29 cellular contexts compared by ENCODE assay signal in genomic region chr12:100239589-100239988, GRCh38. TPM values are rescaled to one million over a fixed set of nuclear protein-coding genes. Genes with fewer than 3 reads are reported as not detected.
"Had no signal": no experiment of that assay in that cellular context is flagged by ENCODE, and none has a peak within 500 bp of the region (broad histone marks: within the 10 kb centered on the region; RNA-seq: fewer than 3 reads in every experiment).

No MANE protein-coding gene starts in this region.

- H3K4me1 ChIP-seq: testis, thyroid gland, upper lobe of left lung, upper lobe of right lung, uterus had no signal

- H3K27me3 ChIP-seq: stomach, suprapubic skin, testis, thyroid gland, tibial artery, tibial nerve, transverse colon, upper lobe of left lung, upper lobe of right lung, uterus, vagina had no signal

- H3K27me3 Mint-ChIP-seq: stimulated activated memory B cell treated with anti-CD40 and anti-IgM and Interleukin-4, amounts not matched to agents 10 μg/mL and 1 μg/mL and 100 μg/mL, for 72 hours; stimulated activated naive B cell treated with anti-CD40 and anti-IgM and Interleukin-4, amounts not matched to agents 10 μg/mL and 1 μg/mL and 100 μg/mL, for 72 hours; stimulated activated naive CD8-positive, alpha-beta T cell treated with anti-CD3 and anti-CD28 coated beads, Interleukin-15, amount 100 ng/mL, for 72 hours; stimulated activated naive CD8-positive, alpha-beta T cell treated with anti-CD3 and anti-CD28 coated beads, Interleukin-15, Interleukin-2, amounts not matched to agents 100 ng/mL and 50 ng/mL, for 24 hours; type B pancreatic cell had no signal

- FAIRE-seq: urothelium cell line had no signal

- H3K4me3 Mint-ChIP-seq: stimulated activated effector memory CD8-positive, alpha-beta T cell treated with anti-CD3 and anti-CD28 coated beads, Interleukin-12 subunit alpha, Interleukin-12 subunit beta, amount 100 ng/mL, for 72 hours; stimulated activated memory B cell treated with anti-CD40 and anti-IgM and Interleukin-4, amounts not matched to agents 10 μg/mL and 1 μg/mL and 100 μg/mL, for 72 hours; stimulated activated naive B cell treated with anti-CD40 and anti-IgM and Interleukin-4, amounts not matched to agents 10 μg/mL and 1 μg/mL and 100 μg/mL, for 72 hours; stimulated activated naive CD8-positive, alpha-beta T cell treated with anti-CD3 and anti-CD28 coated beads, Interleukin-15, amount 100 ng/mL, for 72 hours; stimulated activated naive CD8-positive, alpha-beta T cell treated with anti-CD3 and anti-CD28 coated beads, Interleukin-15, Interleukin-2, amounts not matched to agents 100 ng/mL and 50 ng/mL, for 24 hours; type B pancreatic cell had no signal

- H3K4me1 Mint-ChIP-seq: stimulated activated effector memory CD8-positive, alpha-beta T cell treated with anti-CD3 and anti-CD28 coated beads, Interleukin-12 subunit alpha, Interleukin-12 subunit beta, amount 100 ng/mL, for 72 hours; stimulated activated memory B cell treated with anti-CD40 and anti-IgM and Interleukin-4, amounts not matched to agents 10 μg/mL and 1 μg/mL and 100 μg/mL, for 72 hours; stimulated activated naive B cell treated with anti-CD40 and anti-IgM and Interleukin-4, amounts not matched to agents 10 μg/mL and 1 μg/mL and 100 μg/mL, for 72 hours; stimulated activated naive CD8-positive, alpha-beta T cell treated with anti-CD3 and anti-CD28 coated beads, Interleukin-15, amount 100 ng/mL, for 72 hours had no signal

- H3K9me3 Mint-ChIP-seq: stimulated activated effector memory CD8-positive, alpha-beta T cell treated with anti-CD3 and anti-CD28 coated beads, Interleukin-12 subunit alpha, Interleukin-12 subunit beta, amount 100 ng/mL, for 72 hours; stimulated activated memory B cell treated with anti-CD40 and anti-IgM and Interleukin-4, amounts not matched to agents 10 μg/mL and 1 μg/mL and 100 μg/mL, for 72 hours; stimulated activated naive B cell treated with anti-CD40 and anti-IgM and Interleukin-4, amounts not matched to agents 10 μg/mL and 1 μg/mL and 100 μg/mL, for 72 hours; stimulated activated naive CD8-positive, alpha-beta T cell treated with anti-CD3 and anti-CD28 coated beads, Interleukin-15, amount 100 ng/mL, for 72 hours; stimulated activated naive CD8-positive, alpha-beta T cell treated with anti-CD3 and anti-CD28 coated beads, Interleukin-15, Interleukin-2, amounts not matched to agents 100 ng/mL and 50 ng/mL, for 24 hours had no signal

- H3K27ac ChIP-seq: stomach, suprapubic skin, testis, thoracic aorta, thyroid gland, tibial artery, tibial nerve, transverse colon, upper lobe of left lung, upper lobe of right lung, uterus, vagina had no signal

- H3K9me3 ChIP-seq: stomach, suprapubic skin, testis, thoracic aorta, thyroid gland, tibial artery, tibial nerve, transverse colon, upper lobe of left lung, upper lobe of right lung, uterus, vagina had no signal

- H3K36me3 ChIP-seq: stomach, suprapubic skin, thoracic aorta, thyroid gland, tibial artery, tibial nerve, transverse colon, upper lobe of left lung, upper lobe of right lung, uterus, vagina had no signal

- ATAC-seq: stimulated activated effector memory CD8-positive, alpha-beta T cell treated with anti-CD3 and anti-CD28 coated beads, Interleukin-12 subunit alpha, Interleukin-12 subunit beta, amount 100 ng/mL, for 72 hours; stimulated activated memory B cell treated with anti-CD40 and anti-IgM and Interleukin-4, amounts not matched to agents 10 μg/mL and 1 μg/mL and 100 μg/mL, for 72 hours; stimulated activated naive B cell treated with anti-CD40 and anti-IgM and Interleukin-4, amounts not matched to agents 10 μg/mL and 1 μg/mL and 100 μg/mL, for 72 hours; stimulated activated naive CD8-positive, alpha-beta T cell treated with anti-CD3 and anti-CD28 coated beads, Interleukin-15, amount 100 ng/mL, for 72 hours; stimulated activated naive CD8-positive, alpha-beta T cell treated with anti-CD3 and anti-CD28 coated beads, Interleukin-15, Interleukin-2, amounts not matched to agents 100 U/mL and 50 U/mL, for 24 hours had no signal

- H3K36me3 Mint-ChIP-seq: stimulated activated effector memory CD8-positive, alpha-beta T cell treated with anti-CD3 and anti-CD28 coated beads, Interleukin-12 subunit alpha, Interleukin-12 subunit beta, amount 100 ng/mL, for 72 hours; stimulated activated memory B cell treated with anti-CD40 and anti-IgM and Interleukin-4, amounts not matched to agents 10 μg/mL and 1 μg/mL and 100 μg/mL, for 72 hours; stimulated activated naive B cell treated with anti-CD40 and anti-IgM and Interleukin-4, amounts not matched to agents 10 μg/mL and 1 μg/mL and 100 μg/mL, for 72 hours had no signal

- DNase-seq: stimulated activated CD4-positive, alpha-beta T cell treated with anti-CD3 and anti-CD28 coated beads, Interleukin-2, amount 100 ng/mL, for 48 hours; stimulated activated CD4-positive, alpha-beta T cell treated with anti-CD3 and anti-CD28 coated beads, Interleukin-4, amount 100 ng/mL, for 1 hour; stimulated activated CD4-positive, alpha-beta T cell treated with anti-CD3 and anti-CD28 coated beads, Interleukin-4, amount 100 ng/mL, for 24 hours; stimulated activated CD4-positive, alpha-beta T cell treated with anti-CD3 and anti-CD28 coated beads, Interleukin-4, amount 100 ng/mL, for 4 hours; stimulated activated CD8-positive, alpha-beta memory T cell treated with anti-CD3 and anti-CD28 coated beads, Interleukin-4, amount 100 ng/mL, for 48 hours; stimulated activated naive B cell treated with anti-CD40 and anti-IgM and Interleukin-4, amounts not matched to agents 10 μg/mL and 1 μg/mL and 100 μg/mL, for 72 hours; stimulated activated naive CD4-positive, alpha-beta T cell; stimulated activated naive CD4-positive, alpha-beta T cell treated with Interleukin-2 at 50 U/mL for 16 hours; stimulated activated naive CD8-positive, alpha-beta T cell treated with anti-CD3 and anti-CD28 coated beads, Interleukin-15, amount 100 ng/mL, for 72 hours; stimulated activated naive CD8-positive, alpha-beta T cell treated with anti-CD3 and anti-CD28 coated beads, Interleukin-15, Interleukin-2, amounts not matched to agents 100 U/mL and 50 U/mL, for 24 hours; stomach; substantia nigra; testis; tibial artery; transverse colon; trophoblast cell; upper lobe of left lung; upper lobe of right lung; uterus had no signal

- H3K27ac Mint-ChIP-seq: stimulated activated effector memory CD8-positive, alpha-beta T cell treated with anti-CD3 and anti-CD28 coated beads, Interleukin-12 subunit alpha, Interleukin-12 subunit beta, amount 100 ng/mL, for 72 hours; stimulated activated memory B cell treated with anti-CD40 and anti-IgM and Interleukin-4, amounts not matched to agents 10 μg/mL and 1 μg/mL and 100 μg/mL, for 72 hours; stimulated activated naive B cell treated with anti-CD40 and anti-IgM and Interleukin-4, amounts not matched to agents 10 μg/mL and 1 μg/mL and 100 μg/mL, for 72 hours; stimulated activated naive CD8-positive, alpha-beta T cell treated with anti-CD3 and anti-CD28 coated beads, Interleukin-15, Interleukin-2, amounts not matched to agents 100 ng/mL and 50 ng/mL, for 24 hours; type B pancreatic cell had no signal

- H3K4me3 ChIP-seq: stomach, suprapubic skin, testis, thoracic aorta, thyroid gland, tibial artery, tibial nerve, transverse colon, upper lobe of left lung, upper lobe of right lung, uterus, vagina had no signal

RNA-seq across cellular contexts. Expression of gene DEPDC4, which starts 27.3 kb away (rescaled TPM):
- total RNA-seq: thoracic aorta, vagina had no signal
